17 cellular contexts compared by ENCODE assay signal in the genomic region with DNA sequence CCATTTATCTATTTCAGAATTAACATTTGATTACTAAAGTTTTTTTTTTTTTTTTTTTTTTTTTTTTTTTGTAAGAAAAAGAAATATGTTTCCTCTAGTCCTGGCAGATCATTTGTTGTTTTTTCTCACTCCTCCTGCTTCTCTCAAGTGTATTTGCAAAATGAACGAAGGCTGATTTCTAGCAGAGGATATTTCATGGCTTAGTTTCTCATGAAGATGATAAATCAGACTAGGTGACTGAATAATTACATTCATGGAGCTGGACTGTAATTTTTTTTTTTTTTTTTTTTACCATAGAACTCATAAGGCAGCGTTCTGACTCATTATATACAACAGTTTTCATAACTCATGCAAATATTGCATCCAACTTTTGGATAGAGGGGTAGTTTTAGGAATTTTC.
DNase-seq lines count a peak whose midpoint lies in the region; ATAC-seq and TF ChIP-seq lines count a peak whose summit lies in the region.
"Had no signal": no experiment of that assay in that cellular context is flagged by ENCODE, and none has a peak within 500 bp of the region (broad histone marks: within the 10 kb centered on the region; RNA-seq: fewer than 3 reads in every experiment).

No MANE protein-coding gene starts in this region.

- peak overlapping the region; percentile 67 for H3K4me2 ChIP-seq in smooth muscle cell
- H3K4me2 ChIP-seq: BLaER1 had no signal

- H3K27me3 ChIP-seq in cardiac muscle cell, result no peaks in the 10 kb centered on the region
- H3K27me3 ChIP-seq in right atrium auricular region, result no peaks in the 10 kb centered on the region
- H3K27me3 ChIP-seq in smooth muscle cell (ENCODE audit: low read depth), result no peaks in the 10 kb centered on the region
- H3K27me3 ChIP-seq: BLaER1, MG63 had no signal

- TF ChIP-seq CTCF in cardiac muscle cell (IDR thresholded peaks at IDR 0.05; ENCODE audit: low read depth, low read length) (no peak), right atrium auricular region (IDR thresholded peaks at IDR 0.05) (no peak), smooth muscle cell (IDR thresholded peaks at IDR 0.05; ENCODE audit: borderline replicate concordance, insufficient read depth, poor library complexity, severe bottlenecking) (no peak)

- H3K4me3 ChIP-seq in cardiac muscle cell (no peak overlapping the region), right atrium auricular region (no peak overlapping the region), smooth muscle cell (no peak overlapping the region)
- H3K4me3 ChIP-seq: BLaER1, MG63 had no signal

- H4K20me1 ChIP-seq in smooth muscle cell (ENCODE audit: low read depth), result no peaks in the 10 kb centered on the region
- H4K20me1 ChIP-seq: BLaER1 had no signal

- no peaks in the 10 kb centered on the region for H3K79me2 ChIP-seq in smooth muscle cell (ENCODE audit: low read depth)

- no peaks in the 10 kb centered on the region for H3K36me3 ChIP-seq in cardiac muscle cell
- no peaks in the 10 kb centered on the region for H3K36me3 ChIP-seq in right atrium auricular region
- no peaks in the 10 kb centered on the region for H3K36me3 ChIP-seq in smooth muscle cell (ENCODE audit: low read depth)
- H3K36me3 ChIP-seq: BLaER1, MG63 had no signal

- no peak overlapping the region for H3K9ac ChIP-seq in smooth muscle cell (ENCODE audit: low read depth)
- H3K9ac ChIP-seq: BLaER1 had no signal

- no peaks in the 10 kb centered on the region for H3K9me3 ChIP-seq in cardiac muscle cell (ENCODE audit: low read depth)
- H3K9me3 ChIP-seq in right atrium auricular region, result no peaks in the 10 kb centered on the region
- no peaks in the 10 kb centered on the region for H3K9me3 ChIP-seq in smooth muscle cell (replicated peaks; ENCODE audit: low read depth)
- H3K9me3 ChIP-seq: BLaER1, MG63 had no signal

- H3K4me1 ChIP-seq in cardiac muscle cell (ENCODE audit: low read depth) (peaks cover 24% of the 10 kb centered on the region), right atrium auricular region (peaks cover 0 to 8% of the 10 kb centered on the region in 2 donors), smooth muscle cell (ENCODE audit: low read depth) (peaks cover 15% of the 10 kb centered on the region)
- H3K4me1 ChIP-seq: BLaER1 had no signal

- DNase-seq in cardiac muscle cell (ENCODE audit: low read depth in 1 of 2, low spot score in 1 of 2) (no peak), right atrium auricular region (ENCODE audit: low spot score) (no peak), amniotic epithelial cell (ENCODE audit: low read depth) (peak; percentile 36), iris pigment epithelial cell (ENCODE audit: low read depth) (peak; percentile 8), smooth muscle cell (lab: John Stamatoyannopoulos, UW; ENCODE audit: unreplicated experiment) (no peak), occipital lobe (lab: John Stamatoyannopoulos, UW) (no peak), NCI-H345 treated with DMSO at 0.1 percent for 48 hours (lab: John Stamatoyannopoulos, UW; ENCODE audit: unreplicated experiment) (no peak)
- DNase-seq: CD8-positive, alpha-beta T cell; DMS79 treated with DMSO at 0.1 percent for 48 hours; Karpas-422; NCI-H1092; NCI-H146; NCI-H2081 treated with DMSO at 0.1 percent for 48 hours had no signal

- H3K27ac ChIP-seq in cardiac muscle cell, result peak overlapping the region; percentile 0
- H3K27ac ChIP-seq in right atrium auricular region, result no peak overlapping the region
- peak overlapping the region; percentile 74 for H3K27ac ChIP-seq in smooth muscle cell (ENCODE audit: low read depth)
- H3K27ac ChIP-seq: BLaER1 had no signal

- ATAC-seq in HG03025 (IDR thresholded peaks at IDR 0.05; ENCODE audit: low FRiP score, unreplicated experiment), result no peak
- ATAC-seq: CD8-positive, alpha-beta T cell; Panc1 had no signal

- WGBS in smooth muscle cell (ENCODE audit: low lambda C conversion rate), result 78% methylated on average over 2 of the region's 2 CpGs

- peaks cover 11% of the 10 kb centered on the region for H3F3A ChIP-seq in smooth muscle cell (ENCODE audit: low read depth)

- H2AFZ ChIP-seq in smooth muscle cell (ENCODE audit: low read depth), result no peak overlapping the region

Comparison
In these comparisons a context has a peak if more than half of its experiments do, and no peak if none do; other contexts are left out.
1. H3K27ac ChIP-seq: peak in cardiac muscle cell (single experiment) and smooth muscle cell (single experiment); none in right atrium auricular region (0 of 2).
2. DNase-seq: peak in amniotic epithelial cell (single experiment) and iris pigment epithelial cell (single experiment); none in cardiac muscle cell (0 of 2), right atrium auricular region (single experiment), smooth muscle cell (single experiment), occipital lobe (single experiment) and NCI-H345 treated with DMSO at 0.1 percent for 48 hours (single experiment).